1 cellular context compared by ENCODE assay signal in genomic region chr16:70724146-70725023, GRCh38.
TF ChIP-seq lines count a peak whose summit lies in the region.

No MANE protein-coding gene starts in this region.

TF ChIP-seq in HepG2, 621 proteins besides CTCF, POLR2A, EP300 and RAD21 (continued from another document and continues in another):
- TF ChIP-seq RERE (CRISPR knock-in tag; IDR thresholded peaks at IDR 0.05; ENCODE audit: low read depth) (0 out of 2 replicates have a peak, but pooled peaks have one; percentile 35), ZNF33A (CRISPR knock-in tag; IDR thresholded peaks at IDR 0.05; ENCODE audit: borderline replicate concordance) (peak; percentile 93; the same call in 1 of the 2 replicates), SNAPC2 (CRISPR knock-in tag; IDR thresholded peaks at IDR 0.05) (peak; percentile 80; the same call in 1 of the 2 replicates), ZBTB2 (CRISPR knock-in tag; IDR thresholded peaks at IDR 0.05; ENCODE audit: low read depth) (no peak; the same call in 1 of the 2 replicates), PAWR (CRISPR knock-in tag; IDR thresholded peaks at IDR 0.05; ENCODE audit: borderline replicate concordance) (no peak), ZNF337 (CRISPR knock-in tag; IDR thresholded peaks at IDR 0.05; ENCODE audit: borderline replicate concordance, low read depth) (no peak; the same call in 1 of the 2 replicates), SNAI1 (CRISPR knock-in tag; IDR thresholded peaks at IDR 0.05; ENCODE audit: borderline replicate concordance) (peak; percentile 84), FOXK2 (IDR thresholded peaks at IDR 0.05) (no peak), TBX3 (IDR thresholded peaks at IDR 0.05; ENCODE audit: borderline replicate concordance) (peak; percentile 53), TAF15 (IDR thresholded peaks at IDR 0.05; ENCODE audit: low read depth, low read length, poor library complexity, severe bottlenecking) (no peak), XRCC5 (optimal IDR thresholded peaks at IDR 0.05; ENCODE audit: low read length) (peak; percentile 13), ZNF646 (CRISPR knock-in tag; IDR thresholded peaks at IDR 0.05) (peak; percentile 58; the same call in 1 of the 2 replicates), MEIS1 (CRISPR knock-in tag; IDR thresholded peaks at IDR 0.05; ENCODE audit: borderline replicate concordance) (peak; percentile 82; the same call in 1 of the 2 replicates), ARHGAP35 (CRISPR knock-in tag; IDR thresholded peaks at IDR 0.05; ENCODE audit: borderline replicate concordance) (no peak; the same call in none of the 2 replicates), ZNF614 (CRISPR knock-in tag; IDR thresholded peaks at IDR 0.05; ENCODE audit: borderline replicate concordance) (peak; percentile 75; the same call in 1 of the 2 replicates), NFATC3 (CRISPR knock-in tag; IDR thresholded peaks at IDR 0.05) (no peak), ISL2 (CRISPR knock-in tag; IDR thresholded peaks at IDR 0.05) (peak; percentile 15; the same call in 1 of the 2 replicates), ZNF878 (CRISPR knock-in tag; IDR thresholded peaks at IDR 0.05) (no peak), HNRNPH1 (optimal IDR thresholded peaks at IDR 0.05; ENCODE audit: low read depth, low read length) (no peak), POLR2G (IDR thresholded peaks at IDR 0.05; ENCODE audit: low read depth, low read length) (peak; percentile 87), ZSCAN20 (CRISPR knock-in tag; IDR thresholded peaks at IDR 0.05; ENCODE audit: borderline replicate concordance) (0 out of 2 replicates have a peak, but pooled peaks have one; percentile 15), CAMTA2 (CRISPR knock-in tag; IDR thresholded peaks at IDR 0.05; ENCODE audit: borderline replicate concordance) (no peak), HNRNPL (IDR thresholded peaks at IDR 0.05; ENCODE audit: low read depth, low read length) (no peak), RBM22 (optimal IDR thresholded peaks at IDR 0.05; ENCODE audit: low read length) (no peak), ZBTB26 (CRISPR knock-in tag; IDR thresholded peaks at IDR 0.05; ENCODE audit: borderline replicate concordance) (0 out of 2 replicates have a peak, but pooled peaks have one; percentile 10), ZBTB44 (CRISPR knock-in tag; IDR thresholded peaks at IDR 0.05) (peak; percentile 88; the same call in 1 of the 2 replicates), CHCHD3 (CRISPR knock-in tag; IDR thresholded peaks at IDR 0.05) (no peak), SP1 (IDR thresholded peaks at IDR 0.05) (no peak), SP1 (CRISPR knock-in tag; IDR thresholded peaks at IDR 0.05) (no peak)
- TF ChIP-seq, protein P1, sequence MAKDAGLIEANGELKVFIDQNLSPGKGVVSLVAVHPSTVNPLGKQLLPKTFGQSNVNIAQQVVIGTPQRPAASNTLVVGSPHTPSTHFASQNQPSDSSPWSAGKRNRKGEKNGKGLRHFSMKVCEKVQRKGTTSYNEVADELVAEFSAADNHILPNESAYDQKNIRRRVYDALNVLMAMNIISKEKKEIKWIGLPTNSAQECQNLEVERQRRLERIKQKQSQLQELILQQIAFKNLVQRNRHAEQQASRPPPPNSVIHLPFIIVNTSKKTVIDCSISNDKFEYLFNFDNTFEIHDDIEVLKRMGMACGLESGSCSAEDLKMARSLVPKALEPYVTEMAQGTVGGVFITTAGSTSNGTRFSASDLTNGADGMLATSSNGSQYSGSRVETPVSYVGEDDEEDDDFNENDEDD (CRISPR knock-in tag; IDR thresholded peaks at IDR 0.05; ENCODE audit: borderline replicate concordance) = 0 out of 2 replicates have a peak, but pooled peaks have one; percentile 46
- TF ChIP-seq, protein P2, sequence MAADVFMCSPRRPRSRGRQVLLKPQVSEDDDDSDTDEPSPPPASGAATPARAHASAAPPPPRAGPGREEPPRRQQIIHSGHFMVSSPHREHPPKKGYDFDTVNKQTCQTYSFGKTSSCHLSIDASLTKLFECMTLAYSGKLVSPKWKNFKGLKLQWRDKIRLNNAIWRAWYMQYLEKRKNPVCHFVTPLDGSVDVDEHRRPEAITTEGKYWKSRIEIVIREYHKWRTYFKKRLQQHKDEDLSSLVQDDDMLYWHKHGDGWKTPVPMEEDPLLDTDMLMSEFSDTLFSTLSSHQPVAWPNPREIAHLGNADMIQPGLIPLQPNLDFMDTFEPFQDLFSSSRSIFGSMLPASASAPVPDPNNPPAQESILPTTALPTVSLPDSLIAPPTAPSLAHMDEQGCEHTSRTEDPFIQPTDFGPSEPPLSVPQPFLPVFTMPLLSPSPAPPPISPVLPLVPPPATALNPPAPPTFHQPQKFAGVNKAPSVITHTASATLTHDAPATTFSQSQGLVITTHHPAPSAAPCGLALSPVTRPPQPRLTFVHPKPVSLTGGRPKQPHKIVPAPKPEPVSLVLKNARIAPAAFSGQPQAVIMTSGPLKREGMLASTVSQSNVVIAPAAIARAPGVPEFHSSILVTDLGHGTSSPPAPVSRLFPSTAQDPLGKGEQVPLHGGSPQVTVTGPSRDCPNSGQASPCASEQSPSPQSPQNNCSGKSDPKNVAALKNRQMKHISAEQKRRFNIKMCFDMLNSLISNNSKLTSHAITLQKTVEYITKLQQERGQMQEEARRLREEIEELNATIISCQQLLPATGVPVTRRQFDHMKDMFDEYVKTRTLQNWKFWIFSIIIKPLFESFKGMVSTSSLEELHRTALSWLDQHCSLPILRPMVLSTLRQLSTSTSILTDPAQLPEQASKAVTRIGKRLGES (CRISPR knock-in tag; IDR thresholded peaks at IDR 0.05; ENCODE audit: borderline replicate concordance) = 0 out of 2 replicates have a peak, but pooled peaks have one; percentile 24
- TF ChIP-seq, protein P3, sequence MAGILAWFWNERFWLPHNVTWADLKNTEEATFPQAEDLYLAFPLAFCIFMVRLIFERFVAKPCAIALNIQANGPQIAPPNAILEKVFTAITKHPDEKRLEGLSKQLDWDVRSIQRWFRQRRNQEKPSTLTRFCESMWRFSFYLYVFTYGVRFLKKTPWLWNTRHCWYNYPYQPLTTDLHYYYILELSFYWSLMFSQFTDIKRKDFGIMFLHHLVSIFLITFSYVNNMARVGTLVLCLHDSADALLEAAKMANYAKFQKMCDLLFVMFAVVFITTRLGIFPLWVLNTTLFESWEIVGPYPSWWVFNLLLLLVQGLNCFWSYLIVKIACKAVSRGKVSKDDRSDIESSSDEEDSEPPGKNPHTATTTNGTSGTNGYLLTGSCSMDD (CRISPR knock-in tag; IDR thresholded peaks at IDR 0.05) = no peak
- TF ChIP-seq, protein P4, sequence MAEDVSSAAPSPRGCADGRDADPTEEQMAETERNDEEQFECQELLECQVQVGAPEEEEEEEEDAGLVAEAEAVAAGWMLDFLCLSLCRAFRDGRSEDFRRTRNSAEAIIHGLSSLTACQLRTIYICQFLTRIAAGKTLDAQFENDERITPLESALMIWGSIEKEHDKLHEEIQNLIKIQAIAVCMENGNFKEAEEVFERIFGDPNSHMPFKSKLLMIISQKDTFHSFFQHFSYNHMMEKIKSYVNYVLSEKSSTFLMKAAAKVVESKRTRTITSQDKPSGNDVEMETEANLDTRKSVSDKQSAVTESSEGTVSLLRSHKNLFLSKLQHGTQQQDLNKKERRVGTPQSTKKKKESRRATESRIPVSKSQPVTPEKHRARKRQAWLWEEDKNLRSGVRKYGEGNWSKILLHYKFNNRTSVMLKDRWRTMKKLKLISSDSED (CRISPR knock-in tag; IDR thresholded peaks at IDR 0.05) = no peak
